Comparison of ENCODE assay signal across 19 cellular contexts in the genomic region with DNA sequence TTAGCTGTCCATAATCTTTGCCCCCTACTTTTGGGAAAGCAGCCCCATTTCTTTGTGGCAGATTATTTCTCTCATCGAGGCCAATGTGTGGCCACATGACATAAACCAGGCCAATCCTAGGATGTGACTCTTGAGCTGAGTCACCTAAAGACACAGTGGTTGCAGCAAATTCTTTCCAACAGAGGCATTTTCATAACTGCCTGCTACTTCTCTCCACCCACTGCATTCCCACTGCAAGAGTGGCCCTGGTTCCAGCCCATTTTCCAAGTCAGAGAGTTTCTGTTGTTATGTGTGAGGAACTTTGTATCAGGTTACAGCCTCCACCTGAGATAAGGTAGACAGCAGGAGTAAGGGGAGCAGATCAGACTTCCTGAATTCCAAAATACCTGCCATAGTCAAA.
DNase-seq lines count a peak whose midpoint lies in the region; ATAC-seq, FAIRE-seq and TF ChIP-seq lines count a peak whose summit lies in the region.
"Had no signal": no experiment of that assay in that cellular context is flagged by ENCODE, and none has a peak within 500 bp of the region (broad histone marks: within the 10 kb centered on the region; RNA-seq: fewer than 3 reads in every experiment).

No MANE protein-coding gene starts in this region.

- H3K9me3 ChIP-seq in A549 (no peaks in the 10 kb centered on the region), GM23248 (ENCODE audit: low read depth) (no peaks in the 10 kb centered on the region), SK-N-SH (no peaks in the 10 kb centered on the region)
- H3K9me3 ChIP-seq: Peyer's patch, vagina had no signal

- H3K9me2 ChIP-seq in GM23248 (ENCODE audit: insufficient read depth), result no peaks in the 10 kb centered on the region
- no peaks in the 10 kb centered on the region for H3K9me2 ChIP-seq in SK-N-SH

- no peak for TF ChIP-seq RAD21 in A549 (conservative IDR thresholded peaks at IDR 0.05 in 1 of 2, IDR thresholded peaks at IDR 0.05 in 1 of 2)
- no peak for TF ChIP-seq RAD21 in SK-N-SH (IDR thresholded peaks at IDR 0.05; ENCODE audit: low read length)

- H3K27me3 ChIP-seq in GM23248 (replicated peaks; ENCODE audit: insufficient read depth), result no peaks in the 10 kb centered on the region
- H3K27me3 ChIP-seq in SK-N-SH (ENCODE audit: insufficient read depth), result no peaks in the 10 kb centered on the region
- H3K27me3 ChIP-seq: Peyer's patch, vagina had no signal

- no peak overlapping the region for H3K4me3 ChIP-seq in A549
- H3K4me3 ChIP-seq in GM23248, result no peak overlapping the region
- no peak overlapping the region for H3K4me3 ChIP-seq in SK-N-SH (ENCODE audit: low read depth in 2 of 2, low read length in 1 of 2)
- H3K4me3 ChIP-seq in fibroblast of pulmonary artery (replicated peaks; ENCODE audit: low read depth, low read length), result no peak overlapping the region
- H3K4me3 ChIP-seq: Peyer's patch, vagina had no signal

- TF ChIP-seq EP300 in A549 (IDR thresholded peaks at IDR 0.05) (no peak), SK-N-SH (IDR thresholded peaks at IDR 0.05; ENCODE audit: borderline replicate concordance in 1 of 2, low read depth in 1 of 2, low read length in 1 of 2) (no peak)

- H3K36me3 ChIP-seq in GM23248 (ENCODE audit: low read depth) (no peaks in the 10 kb centered on the region), SK-N-SH (replicated peaks in 1 of 2; ENCODE audit: control insufficient read depth in 1 of 2, insufficient read depth in 2 of 2, low read length in 1 of 2) (no peaks in the 10 kb centered on the region)
- H3K36me3 ChIP-seq: Peyer's patch, vagina had no signal

- TF ChIP-seq CTCF in A549 (IDR thresholded peaks at IDR 0.05), result no peak
- no peak for TF ChIP-seq CTCF in SK-N-SH (IDR thresholded peaks at IDR 0.05)
- TF ChIP-seq CTCF in fibroblast of pulmonary artery (IDR thresholded peaks at IDR 0.05; ENCODE audit: low read length, missing control alignments), result no peak

- TF ChIP-seq POLR2A in A549 (IDR thresholded peaks at IDR 0.05; ENCODE audit: low read length), result no peak

- H3K79me2 ChIP-seq in GM23248 (ENCODE audit: insufficient read depth), result no peaks in the 10 kb centered on the region
- H3K79me2 ChIP-seq in SK-N-SH (ENCODE audit: insufficient read depth), result no peaks in the 10 kb centered on the region

- H3F3A ChIP-seq in GM23248 (ENCODE audit: insufficient read depth) (0 out of 2 replicates have a peak, but pooled peaks cover 4% of the 10 kb centered on the region), SK-N-SH (replicated peaks; ENCODE audit: insufficient read depth) (no peaks in the 10 kb centered on the region)

- WGBS in A549 (ENCODE audit: missing lambda C conversion rate), result 3% methylated on average over 1 of the region's 1 CpG
- 33 to 58% methylated on average over 1 of the region's 1 CpG for WGBS in GM23248 (ENCODE audit: low coverage in 1 of 2, low lambda C conversion rate in 2 of 2, missing lambda C conversion rate in 2 of 2), 2 experiments
- 5% methylated on average over 1 of the region's 1 CpG for WGBS in SK-N-SH (ENCODE audit: low lambda C conversion rate)

- no peak for DNase-seq in A549 (ENCODE audit: low read depth in 1 of 2, low spot score in 1 of 2)
- DNase-seq in GM23248, result peak; percentile 90
- no peak for DNase-seq in SK-N-SH
- peak; percentile 27 for DNase-seq in fibroblast of pulmonary artery (ENCODE audit: low read depth)
- DNase-seq in activated CD4-positive, alpha-beta T cell treated with anti-CD3 and anti-CD28 coated beads for 4 hours, result no peak
- DNase-seq: activated CD4-positive, alpha-beta T cell treated with anti-CD3 and anti-CD28 coated beads, Interleukin-2, amount 50 U/mL, for 4 hours; activated effector memory CD4-positive, alpha-beta T cell treated with Interleukin-2 at 50 U/mL for 16 hours; AML-193; cerebellar nuclear complex; NCI-H1048; NCI-H524; Peyer's patch; T-helper 2 cell had no signal

- no peak overlapping the region for H3K4me2 ChIP-seq in A549
- peak overlapping the region; percentile 0 for H3K4me2 ChIP-seq in GM23248 (ENCODE audit: unreplicated experiment)
- peak overlapping the region; percentile 0; the same call in 1 of the 2 replicates for H3K4me2 ChIP-seq in SK-N-SH

- no peak overlapping the region for H3K9ac ChIP-seq in GM23248
- H3K9ac ChIP-seq in SK-N-SH, result no peak overlapping the region

- H3K27ac ChIP-seq in A549 (no peak overlapping the region), GM23248 (peak overlapping the region; percentile 36; the same call in 1 of the 2 replicates), SK-N-SH (ENCODE audit: low read depth in 2 of 2, low read length in 1 of 2) (no peak overlapping the region)
- H3K27ac ChIP-seq: Peyer's patch, vagina had no signal

- ATAC-seq in A549 (no peak; a peak in 1 of 6 replicates), HG03354 (IDR thresholded peaks at IDR 0.05; ENCODE audit: poor library complexity, severe bottlenecking, unreplicated experiment) (no peak), HG03521 (IDR thresholded peaks at IDR 0.05; ENCODE audit: unreplicated experiment) (no peak), HG03135 (IDR thresholded peaks at IDR 0.05; ENCODE audit: unreplicated experiment) (no peak)
- ATAC-seq: esophagus mucosa had no signal

- peak; percentile 43 for FAIRE-seq in A549 (lab: Jason Lieb, UNC)
- FAIRE-seq: islet of Langerhans had no signal

- no peaks in the 10 kb centered on the region for H4K20me1 ChIP-seq in GM23248 (ENCODE audit: insufficient read depth)
- no peaks in the 10 kb centered on the region for H4K20me1 ChIP-seq in SK-N-SH (ENCODE audit: insufficient read depth)

- CTCF ChIA-PET in A549 (lab: Yijun Ruan, JAX), result interaction anchor here (1.2 kb wide), 1 partner anchor 833 kb away, joined by 3 read pairs; no protein-coding TSS in a partner anchor
- CTCF ChIA-PET in SK-N-SH (lab: Yijun Ruan, JAX), result no interaction called here

- POLR2A ChIA-PET in A549 (lab: Yijun Ruan, JAX), result no interaction called here
- POLR2A ChIA-PET in SK-N-SH (lab: Yijun Ruan, JAX), result no interaction called here

- H3K4me1 ChIP-seq in A549 (no peaks in the 10 kb centered on the region), GM23248 (ENCODE audit: insufficient read depth) (peaks cover 4% of the 10 kb centered on the region; the same call in 1 of the 2 replicates), SK-N-SH (ENCODE audit: control insufficient read depth in 1 of 2, insufficient read depth in 2 of 2, low read depth in 1 of 2, low read length in 1 of 2) (no peaks in the 10 kb centered on the region)
- H3K4me1 ChIP-seq: Peyer's patch, vagina had no signal

- in situ Hi-C loops in GM23248 (cut with MboI), result no loop called here

- H2AFZ ChIP-seq in GM23248 (no peak overlapping the region), SK-N-SH (ENCODE audit: low read depth) (peak overlapping the region; percentile 50; the same call in 1 of the 2 replicates)

TF ChIP-seq in A549, 52 proteins besides CTCF, POLR2A, EP300 and RAD21:
- TF ChIP-seq FOSL2 (IDR thresholded peaks at IDR 0.05) (no peak), FOSL2 (CRISPR knock-in tag; IDR thresholded peaks at IDR 0.05) (0 out of 2 replicates have a peak, but pooled peaks have one; percentile 2), HOXA7 (CRISPR knock-in tag; IDR thresholded peaks at IDR 0.05) (no peak)

TF ChIP-seq in SK-N-SH, 30 proteins besides CTCF, POLR2A, EP300 and RAD21:
- TF ChIP-seq, protein P1, sequence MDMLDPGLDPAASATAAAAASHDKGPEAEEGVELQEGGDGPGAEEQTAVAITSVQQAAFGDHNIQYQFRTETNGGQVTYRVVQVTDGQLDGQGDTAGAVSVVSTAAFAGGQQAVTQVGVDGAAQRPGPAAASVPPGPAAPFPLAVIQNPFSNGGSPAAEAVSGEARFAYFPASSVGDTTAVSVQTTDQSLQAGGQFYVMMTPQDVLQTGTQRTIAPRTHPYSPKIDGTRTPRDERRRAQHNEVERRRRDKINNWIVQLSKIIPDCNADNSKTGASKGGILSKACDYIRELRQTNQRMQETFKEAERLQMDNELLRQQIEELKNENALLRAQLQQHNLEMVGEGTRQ (IDR thresholded peaks at IDR 0.05; ENCODE audit: borderline replicate concordance, low read depth, low read length), result no peak
- TF ChIP-seq, protein P2, sequence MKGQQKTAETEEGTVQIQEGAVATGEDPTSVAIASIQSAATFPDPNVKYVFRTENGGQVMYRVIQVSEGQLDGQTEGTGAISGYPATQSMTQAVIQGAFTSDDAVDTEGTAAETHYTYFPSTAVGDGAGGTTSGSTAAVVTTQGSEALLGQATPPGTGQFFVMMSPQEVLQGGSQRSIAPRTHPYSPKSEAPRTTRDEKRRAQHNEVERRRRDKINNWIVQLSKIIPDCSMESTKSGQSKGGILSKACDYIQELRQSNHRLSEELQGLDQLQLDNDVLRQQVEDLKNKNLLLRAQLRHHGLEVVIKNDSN (IDR thresholded peaks at IDR 0.05; ENCODE audit: borderline replicate concordance, low read depth), result peak; percentile 53; the same call in 1 of the 2 replicates
- TF ChIP-seq, protein P3, sequence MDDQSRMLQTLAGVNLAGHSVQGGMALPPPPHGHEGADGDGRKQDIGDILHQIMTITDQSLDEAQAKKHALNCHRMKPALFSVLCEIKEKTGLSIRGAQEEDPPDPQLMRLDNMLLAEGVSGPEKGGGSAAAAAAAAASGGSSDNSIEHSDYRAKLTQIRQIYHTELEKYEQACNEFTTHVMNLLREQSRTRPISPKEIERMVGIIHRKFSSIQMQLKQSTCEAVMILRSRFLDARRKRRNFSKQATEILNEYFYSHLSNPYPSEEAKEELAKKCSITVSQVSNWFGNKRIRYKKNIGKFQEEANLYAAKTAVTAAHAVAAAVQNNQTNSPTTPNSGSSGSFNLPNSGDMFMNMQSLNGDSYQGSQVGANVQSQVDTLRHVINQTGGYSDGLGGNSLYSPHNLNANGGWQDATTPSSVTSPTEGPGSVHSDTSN (IDR thresholded peaks at IDR 0.05), result peak; percentile 19; the same call in 1 of the 2 replicates
- TF ChIP-seq FOSL2 (IDR thresholded peaks at IDR 0.05; ENCODE audit: borderline replicate concordance, low read depth) (peak; percentile 40; the same call in 1 of the 2 replicates), TAF1 (IDR thresholded peaks at IDR 0.05; ENCODE audit: borderline replicate concordance, low read depth, low read length) (no peak), RCOR1 (IDR thresholded peaks at IDR 0.05; ENCODE audit: low read length) (no peak), EZH2phosphoT487 (IDR thresholded peaks at IDR 0.05; ENCODE audit: borderline replicate concordance, low read depth) (no peak), SIN3A (IDR thresholded peaks at IDR 0.05; ENCODE audit: borderline replicate concordance, low read depth, low read length) (no peak), TEAD4 (IDR thresholded peaks at IDR 0.05; ENCODE audit: borderline replicate concordance, insufficient read depth) (no peak), TCF12 (IDR thresholded peaks at IDR 0.05) (peak; percentile 60)

Comparison
In these comparisons a context has a peak if more than half of its experiments do, and no peak if none do; other contexts are left out.
1. DNase-seq: peak in GM23248 (single experiment) and fibroblast of pulmonary artery (single experiment); none in A549 (0 of 2), SK-N-SH (single experiment) and activated CD4-positive, alpha-beta T cell treated with anti-CD3 and anti-CD28 coated beads for 4 hours (0 of 2).